In the genomic region with DNA sequence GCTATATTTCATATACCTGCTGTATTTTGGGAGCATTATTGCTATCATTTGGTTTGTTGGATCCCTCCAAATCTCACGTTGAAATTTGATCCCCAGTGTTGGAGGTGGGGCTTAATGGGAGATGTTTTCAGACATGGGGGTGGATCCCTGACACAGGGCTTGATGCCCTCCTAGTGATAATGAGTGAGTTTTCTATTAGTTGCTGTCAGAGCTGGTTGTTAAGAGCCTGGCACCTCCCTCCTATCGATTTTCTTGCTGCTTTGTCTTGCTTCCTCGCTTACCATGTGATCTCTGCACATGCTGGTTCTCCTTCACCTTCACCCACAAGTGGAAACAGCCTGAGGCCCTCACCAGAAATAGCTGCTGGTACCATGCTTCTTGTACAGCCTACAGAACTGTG, we compare ENCODE assay signal across 13 cellular contexts.
DNase-seq lines count a peak whose midpoint lies in the region; ATAC-seq and TF ChIP-seq lines count a peak whose summit lies in the region.
"Had no signal": no experiment of that assay in that cellular context is flagged by ENCODE, and none has a peak within 500 bp of the region (broad histone marks: within the 10 kb centered on the region; RNA-seq: fewer than 3 reads in every experiment).

No MANE protein-coding gene starts in this region.

- in situ Hi-C loops in gastrocnemius medialis (cut with MboI; ENCODE audit: low sequenced_read_pairs in 4 of 4) = loop anchor here in 3 of 4 donors (10.0 to 25.0 kb wide), 3 partner anchors 179 to 958 kb away; partner anchors contain the start of gene PDS5B (in 2 of the 3)

- ATAC-seq in DND-41 (ENCODE audit: insufficient read depth, low read depth) (no peak), gastrocnemius medialis (no peak), HG02970 (IDR thresholded peaks at IDR 0.05; ENCODE audit: low FRiP score, unreplicated experiment) (no peak)
- ATAC-seq: left lung had no signal

- no peak overlapping the region for H3K9ac ChIP-seq in DND-41 (ENCODE audit: low read depth, low read length)

- TF ChIP-seq POLR2A in gastrocnemius medialis (IDR thresholded peaks at IDR 0.05) = no peak

- H3K27me3 ChIP-seq in DND-41 (ENCODE audit: insufficient read depth, low read length, poor library complexity) = no peaks in the 10 kb centered on the region
- H3K27me3 ChIP-seq in dorsolateral prefrontal cortex = no peaks in the 10 kb centered on the region
- H3K27me3 ChIP-seq in gastrocnemius medialis = no peaks in the 10 kb centered on the region
- H3K27me3 ChIP-seq: left lung had no signal

- H3K4me3 ChIP-seq in DND-41 (ENCODE audit: low read depth in 1 of 2, low read length in 2 of 2) = no peak overlapping the region
- H3K4me3 ChIP-seq in dorsolateral prefrontal cortex = no peak overlapping the region
- H3K4me3 ChIP-seq in gastrocnemius medialis = no peak overlapping the region
- H3K4me3 ChIP-seq: left lung had no signal

- no peaks in the 10 kb centered on the region for H4K20me1 ChIP-seq in DND-41 (ENCODE audit: insufficient read depth, low read length)

- no peak overlapping the region for H3K4me2 ChIP-seq in DND-41 (ENCODE audit: insufficient read depth, low read length)

- H3K27ac ChIP-seq in DND-41 (ENCODE audit: low read length) = no peak overlapping the region
- peak overlapping the region in 57 of 59 donors; percentile 7 to 100 (median 100) for H3K27ac ChIP-seq in dorsolateral prefrontal cortex
- peak overlapping the region in 3 of 4 donors; percentile 85 to 99 (median 96) for H3K27ac ChIP-seq in gastrocnemius medialis

- no peaks in the 10 kb centered on the region for H3K79me2 ChIP-seq in DND-41 (ENCODE audit: insufficient read depth, low read length)

- 0 out of 2 replicates have a peak overlapping the region, but pooled peaks have one; percentile 19 for H2AFZ ChIP-seq in DND-41 (ENCODE audit: low read depth, low read length)

- TF ChIP-seq CTCF in DND-41 (IDR thresholded peaks at IDR 0.05; ENCODE audit: borderline replicate concordance, extremely low read depth, low read length, poor library complexity, severe bottlenecking) = no peak
- no peak for TF ChIP-seq CTCF in dorsolateral prefrontal cortex (IDR thresholded peaks at IDR 0.05 in 54 of 56, conservative IDR thresholded peaks at IDR 0.05 in 2 of 56; ENCODE audit: low read depth in 1 of 56, partially characterized antibody in 56 of 56)
- TF ChIP-seq CTCF in gastrocnemius medialis (IDR thresholded peaks at IDR 0.05 in 4 of 5, conservative IDR thresholded peaks at IDR 0.05 in 1 of 5) = no peak

- H3K36me3 ChIP-seq in DND-41 (ENCODE audit: insufficient read depth, low read length) (no peaks in the 10 kb centered on the region), gastrocnemius medialis (no peaks in the 10 kb centered on the region)
- H3K36me3 ChIP-seq: left lung had no signal

- H3K4me1 ChIP-seq in DND-41 (ENCODE audit: insufficient read depth, low read length) = peaks cover 28% of the 10 kb centered on the region
- peaks cover 26 to 30% of the 10 kb centered on the region in 2 donors for H3K4me1 ChIP-seq in gastrocnemius medialis

- intact Hi-C loops in dorsolateral prefrontal cortex (cut with DNase I) (loop anchor here (2.0 to 10.0 kb wide), 2 partner anchors 177 to 471 kb away; no protein-coding TSS in a partner anchor), gastrocnemius medialis (cut with DNase I; ENCODE audit: low total_unique reads) (loop anchor here (10.0 kb wide), 1 partner anchor 1399 kb away; the partner anchor contains the start of gene NBEA)

- DNase-seq in DND-41 (no peak), NCI-H69 (lab: John Stamatoyannopoulos, UW) (peak; percentile 8), dorsolateral prefrontal cortex (no peak), gastrocnemius medialis (no peak), ecto neural progenitor cell (ENCODE audit: low spot score) (no peak), amygdala (lab: John Stamatoyannopoulos, UW) (no peak)
- DNase-seq: activated CD4-positive, alpha-beta T cell treated with anti-CD3 and anti-CD28 coated beads, Interleukin-2, amount 50 U/mL, for 48 hours; anterior cingulate cortex; Caco-2; KG1; left lung; NCI-H187 treated with DMSO at 0.1 percent for 48 hours had no signal

- H3K9me3 ChIP-seq in DND-41 (ENCODE audit: insufficient read depth, low read length, severe bottlenecking) (no peaks in the 10 kb centered on the region), gastrocnemius medialis (no peaks in the 10 kb centered on the region)
- H3K9me3 ChIP-seq: Caco-2, left lung had no signal
